ENCODE assay signal across 26 cellular contexts in the genomic region with DNA sequence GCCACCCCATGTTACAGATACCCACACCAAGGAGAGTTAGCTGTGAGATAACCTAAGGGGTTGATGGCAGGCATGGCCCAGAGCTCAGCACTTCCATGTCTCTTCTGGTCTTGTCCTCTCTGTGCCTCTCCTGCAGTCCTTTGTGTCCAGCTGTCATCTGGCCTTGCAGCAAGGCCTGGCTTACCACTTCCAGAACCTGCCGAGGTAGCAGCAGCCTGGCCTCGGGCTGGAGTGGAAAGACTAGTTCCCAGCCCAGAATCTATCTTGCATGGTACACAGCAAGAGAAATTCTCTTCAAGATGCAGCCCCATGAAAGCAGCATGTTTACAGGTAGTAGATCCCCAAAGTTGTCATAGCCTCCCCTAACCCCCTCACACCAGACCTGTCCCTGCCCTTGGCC. TPM values are rescaled to one million over a fixed set of nuclear protein-coding genes. Genes with fewer than 3 reads are reported as not detected.
DNase-seq lines count a peak whose midpoint lies in the region; ATAC-seq and TF ChIP-seq lines count a peak whose summit lies in the region.
"Had no signal": no experiment of that assay in that cellular context is flagged by ENCODE, and none has a peak within 500 bp of the region (broad histone marks: within the 10 kb centered on the region; RNA-seq: fewer than 3 reads in every experiment).

No MANE protein-coding gene starts in this region.

- ATAC-seq in heart right ventricle = peak in 2 of 8 donors; percentile 7 to 20
- ATAC-seq in left cardiac atrium = no peak
- no peak for ATAC-seq in GM18868 (IDR thresholded peaks at IDR 0.05; ENCODE audit: unreplicated experiment)
- ATAC-seq: activated T-cell treated with anti-CD3 and anti-CD28 coated beads, Interleukin-2, amount 50 U/mL, for 4 hours; natural killer cell treated with Interleukin-12 subunit alpha and Interleukin-12 subunit beta and Interleukin-15 and Interleukin-18, amount 100 ng/mL, for 72 hours; WTC11 had no signal

- 66 to 79% methylated on average over 2 of the region's 2 CpGs for WGBS in heart right ventricle, 2 donors
- WGBS in hepatocyte (ENCODE audit: low lambda C conversion rate, missing lambda C conversion rate) = 72% methylated on average over 2 of the region's 2 CpGs
- WGBS in mesendoderm (ENCODE audit: extremely low coverage, insufficient coverage, low lambda C conversion rate) = no CpG with 5 or more reads among the region's 2 CpGs

- no peak overlapping the region for H3K4ac ChIP-seq in mesendoderm (ENCODE audit: low read depth, low read length)

- H3K4me1 ChIP-seq in heart right ventricle (peaks cover 0 to 46% (median 8%) of the 10 kb centered on the region in 9 donors), hepatocyte (ENCODE audit: insufficient read depth) (peaks cover 18% of the 10 kb centered on the region), muscle layer of duodenum (ENCODE audit: control insufficient read depth in 1 of 2, insufficient read depth in 2 of 2, low read length in 2 of 2) (peaks cover 0 to 5% of the 10 kb centered on the region in 2 donors), mesendoderm (ENCODE audit: control insufficient read depth, low read depth, low read length) (no peaks in the 10 kb centered on the region)

- H3K23ac ChIP-seq in mesendoderm (ENCODE audit: low read length) = no peak overlapping the region

- H2BK15ac ChIP-seq in mesendoderm (replicated peaks; ENCODE audit: low read depth) = no peak overlapping the region

- H3K27ac ChIP-seq in heart right ventricle = peak overlapping the region in 6 of 10 donors; percentile 5 to 55 (median 38)
- peak overlapping the region; percentile 74 for H3K27ac ChIP-seq in hepatocyte
- H3K27ac ChIP-seq in muscle layer of duodenum (ENCODE audit: low read length) = peak overlapping the region; percentile 52
- H3K27ac ChIP-seq in mesendoderm (ENCODE audit: low read depth, low read length) = no peak overlapping the region
- H3K27ac ChIP-seq: PC-9 had no signal

- DNase-seq in heart right ventricle = no peak
- no peak for DNase-seq in left cardiac atrium
- no peak for DNase-seq in hepatocyte (ENCODE audit: low spot score)
- no peak for DNase-seq in mesendoderm
- DNase-seq in NCI-H187 (lab: John Stamatoyannopoulos, UW) = no peak
- no peak for DNase-seq in T-helper 2 cell treated with Interferon-gamma antibody and Interleukin-4, amounts not matched to agents 5 μg/mL and 100 μg/mL, for 36 hours (ENCODE audit: low spot score)
- DNase-seq: activated CD4-positive, alpha-beta T cell treated with anti-CD3 and anti-CD28 coated beads, Interleukin-2, amount 10 ng/mL, durations not matched to agents 7 days and 5 days; activated gamma-delta T cell treated with Interleukin-2 at 50 U/mL for 16 hours; activated T-cell treated with anti-CD3 and anti-CD28 coated beads, Interleukin-2, amount 50 U/mL, for 4 hours; CD4-positive, alpha-beta T cell; GOT3; NCI-H1092; NCI-H1930; NCI-H524 treated with DMSO at 0.1 percent for 48 hours; SHP77 treated with DMSO at 0.1 percent for 48 hours; stimulated activated CD4-positive, alpha-beta T cell treated with anti-CD3 and anti-CD28 coated beads, Interleukin-2, amount 100 ng/mL, for 24 hours; T-helper 9 cell had no signal

- no peak overlapping the region for H2BK120ac ChIP-seq in mesendoderm (ENCODE audit: low read depth, low read length)

- no peak overlapping the region for H4K5ac ChIP-seq in mesendoderm (ENCODE audit: low read length)

- H3K9ac ChIP-seq in mesendoderm (ENCODE audit: low read length) = no peak overlapping the region

- H3K4me2 ChIP-seq in hepatocyte = peak overlapping the region; percentile 42
- no peak overlapping the region for H3K4me2 ChIP-seq in mesendoderm (ENCODE audit: low read length)

- H4K20me1 ChIP-seq in hepatocyte (ENCODE audit: insufficient read depth, poor library complexity, severe bottlenecking) = no peaks in the 10 kb centered on the region

- H3K9me3 ChIP-seq in heart right ventricle (no peaks in the 10 kb centered on the region), hepatocyte (ENCODE audit: low read depth) (no peaks in the 10 kb centered on the region), muscle layer of duodenum (ENCODE audit: control insufficient read depth in 1 of 2, low read length in 2 of 2) (no peaks in the 10 kb centered on the region)

- H4K8ac ChIP-seq in mesendoderm (ENCODE audit: low read depth, low read length) = no peak overlapping the region

- H3K36me3 ChIP-seq in heart right ventricle (no peaks in the 10 kb centered on the region), hepatocyte (replicated peaks; ENCODE audit: insufficient read depth, low read depth) (no peaks in the 10 kb centered on the region), muscle layer of duodenum (ENCODE audit: control insufficient read depth in 1 of 2, insufficient read depth in 2 of 2, low read length in 2 of 2) (no peaks in the 10 kb centered on the region), mesendoderm (ENCODE audit: control insufficient read depth, insufficient read depth, low read length) (no peaks in the 10 kb centered on the region)

- no peak overlapping the region for H3K27ac Mint-ChIP-seq in T-helper 2 cell treated with Interferon-gamma antibody and Interleukin-4, amounts not matched to agents 5 μg/mL and 100 μg/mL, for 36 hours
- H3K27ac Mint-ChIP-seq: activated CD4-positive, alpha-beta T cell treated with anti-CD3 and anti-CD28 coated beads, Interleukin-2, amount 10 ng/mL, durations not matched to agents 7 days and 5 days; CD4-positive, alpha-beta T cell; natural killer cell treated with Interleukin-12 subunit alpha and Interleukin-12 subunit beta and Interleukin-15 and Interleukin-18, amount 100 ng/mL, for 72 hours; WTC11 had no signal

- H3K27me3 Mint-ChIP-seq in T-helper 2 cell treated with Interferon-gamma antibody and Interleukin-4, amounts not matched to agents 5 μg/mL and 100 μg/mL, for 36 hours (ENCODE audit: low read depth) = no peaks in the 10 kb centered on the region
- H3K27me3 Mint-ChIP-seq: activated CD4-positive, alpha-beta T cell treated with anti-CD3 and anti-CD28 coated beads, Interleukin-2, amount 10 ng/mL, durations not matched to agents 7 days and 5 days; CD4-positive, alpha-beta T cell had no signal

- no peak for TF ChIP-seq CTCF in heart right ventricle (IDR thresholded peaks at IDR 0.05)
- no peak for TF ChIP-seq CTCF in hepatocyte (IDR thresholded peaks at IDR 0.05; ENCODE audit: poor library complexity)

- H3K9me2 ChIP-seq in hepatocyte (replicated peaks; ENCODE audit: insufficient read depth) = no peaks in the 10 kb centered on the region

- H2AK5ac ChIP-seq in mesendoderm (ENCODE audit: low read length) = no peak overlapping the region

- intact Hi-C loops in heart right ventricle (cut with DNase I) = loop anchor here in 1 of 10 donors (10.0 kb wide), 1 partner anchor 128 kb away; no protein-coding TSS in a partner anchor
- intact Hi-C loops in left cardiac atrium (cut with DNase I) = loop anchor here in 1 of 2 donors (10.0 kb wide), 1 partner anchor 58 kb away; no protein-coding TSS in a partner anchor

- H3K4me1 Mint-ChIP-seq in T-helper 2 cell treated with Interferon-gamma antibody and Interleukin-4, amounts not matched to agents 5 μg/mL and 100 μg/mL, for 36 hours (ENCODE audit: low read depth) = peaks cover 9% of the 10 kb centered on the region
- H3K4me1 Mint-ChIP-seq: activated CD4-positive, alpha-beta T cell treated with anti-CD3 and anti-CD28 coated beads, Interleukin-2, amount 10 ng/mL, durations not matched to agents 7 days and 5 days; central memory CD8-positive, alpha-beta T cell had no signal

- no peak overlapping the region for H2BK5ac ChIP-seq in mesendoderm (ENCODE audit: low read length)

- no peak overlapping the region for H2AFZ ChIP-seq in hepatocyte
- H2AFZ ChIP-seq: PC-9 had no signal

- H3K27me3 ChIP-seq in heart right ventricle (no peaks in the 10 kb centered on the region), hepatocyte (no peaks in the 10 kb centered on the region), muscle layer of duodenum (ENCODE audit: low read depth, low read length) (no peaks in the 10 kb centered on the region), mesendoderm (ENCODE audit: insufficient read depth, low read length, poor library complexity) (no peaks in the 10 kb centered on the region)

- H3K4me3 ChIP-seq in heart right ventricle (no peak overlapping the region), hepatocyte (no peak overlapping the region), muscle layer of duodenum (ENCODE audit: low read depth in 1 of 2, low read length in 2 of 2) (peak overlapping the region in 1 of 2 donors; percentile 38), mesendoderm (ENCODE audit: low read length) (no peak overlapping the region)
- H3K4me3 ChIP-seq: PC-9 had no signal

- no peaks in the 10 kb centered on the region for H3K36me3 Mint-ChIP-seq in T-helper 2 cell treated with Interferon-gamma antibody and Interleukin-4, amounts not matched to agents 5 μg/mL and 100 μg/mL, for 36 hours (ENCODE audit: low read depth)
- H3K36me3 Mint-ChIP-seq: natural killer cell treated with Interleukin-12 subunit alpha and Interleukin-12 subunit beta and Interleukin-15 and Interleukin-18, amount 100 ng/mL, for 72 hours; WTC11 had no signal

- no peaks in the 10 kb centered on the region for H3K79me1 ChIP-seq in mesendoderm (ENCODE audit: low read length)

- no peak overlapping the region for H3K56ac ChIP-seq in mesendoderm (ENCODE audit: low read length)

- H3K79me2 ChIP-seq in hepatocyte = no peaks in the 10 kb centered on the region
- no peaks in the 10 kb centered on the region for H3K79me2 ChIP-seq in mesendoderm (ENCODE audit: control insufficient read depth, insufficient read depth, low read length)

- no peak overlapping the region for H3K4me3 Mint-ChIP-seq in T-helper 2 cell treated with Interferon-gamma antibody and Interleukin-4, amounts not matched to agents 5 μg/mL and 100 μg/mL, for 36 hours
- H3K4me3 Mint-ChIP-seq: activated CD4-positive, alpha-beta T cell treated with anti-CD3 and anti-CD28 coated beads, Interleukin-2, amount 10 ng/mL, durations not matched to agents 7 days and 5 days; activated T-cell treated with anti-CD3 and anti-CD28 coated beads, Interleukin-2, amount 50 U/mL, for 4 hours; CD4-positive, alpha-beta T cell; central memory CD8-positive, alpha-beta T cell; natural killer cell treated with Interleukin-12 subunit alpha and Interleukin-12 subunit beta and Interleukin-15 and Interleukin-18, amount 100 ng/mL, for 72 hours; WTC11 had no signal

- no peaks in the 10 kb centered on the region for H3K9me3 Mint-ChIP-seq in T-helper 2 cell treated with Interferon-gamma antibody and Interleukin-4, amounts not matched to agents 5 μg/mL and 100 μg/mL, for 36 hours
- H3K9me3 Mint-ChIP-seq: activated CD4-positive, alpha-beta T cell treated with anti-CD3 and anti-CD28 coated beads, Interleukin-2, amount 10 ng/mL, durations not matched to agents 7 days and 5 days; activated T-cell treated with anti-CD3 and anti-CD28 coated beads, Interleukin-2, amount 50 U/mL, for 4 hours; CD4-positive, alpha-beta T cell; central memory CD8-positive, alpha-beta T cell; natural killer cell treated with Interleukin-12 subunit alpha and Interleukin-12 subunit beta and Interleukin-15 and Interleukin-18, amount 100 ng/mL, for 72 hours; WTC11 had no signal

- H3K18ac ChIP-seq in mesendoderm (ENCODE audit: low read length) = no peak overlapping the region

RNA-seq across cellular contexts. Expression of a gene that starts 41.5 kb away (rescaled TPM):
- total RNA-seq in heart right ventricle (10 to 100 TPM; 32.2 to 90.8 (median 49.7) TPM), left cardiac atrium (10 to 100 TPM; 47.0 to 50.1 TPM), hepatocyte (10.2 and 11.1 TPM in 2 replicates)
- polyA plus RNA-seq in heart right ventricle (10 to 100 TPM in 1 of 2 donors, 1 to 10 TPM in 1; 5.6 to 23.3 TPM), hepatocyte (2.5 and 3.7 TPM in 2 replicates)
- polyA plus RNA-seq in mesendoderm (2013, experiment 1 of 2) = 1.5 TPM
- 1.5 TPM for polyA plus RNA-seq in mesendoderm (2013, experiment 2 of 2)
- total RNA-seq: CD4-positive, alpha-beta T cell; G401; osteocyte; PC-9 had no signal
- polyA plus RNA-seq: endothelial cell of umbilical vein had no signal
